8 cellular contexts compared by ENCODE assay signal in genomic region chr22:23216331-23217170, GRCh38. TPM values are rescaled to one million over a fixed set of nuclear protein-coding genes. Genes with fewer than 3 reads are reported as not detected.
DNase-seq lines count a peak whose midpoint lies in the region; ATAC-seq and TF ChIP-seq lines count a peak whose summit lies in the region.

No MANE protein-coding gene starts in this region.

- H3K27me3 ChIP-seq in gastroesophageal sphincter: no peaks in the 10 kb centered on the region

- TF ChIP-seq EP300 in gastroesophageal sphincter (IDR thresholded peaks at IDR 0.05): no peak

- peak; percentile 57 for ATAC-seq in activated CD8-positive, alpha-beta T cell treated with anti-CD3 and anti-CD28 coated beads for 36 hours
- ATAC-seq in gastroesophageal sphincter: no peak
- ATAC-seq in stimulated activated naive B cell treated with anti-CD40 and anti-IgM and Interleukin-4, amounts not matched to agents 10 μg/mL and 1 μg/mL and 100 μg/mL, for 72 hours (replicated peaks): no peak

- POLR2A ChIA-PET in activated CD8-positive, alpha-beta T cell treated with anti-CD3 and anti-CD28 coated beads for 36 hours (lab: Charles Lee): interaction anchor here (1.0 to 2.2 kb wide), 5 partner anchors 9 to 35 kb away, joined by 3 to 12 read pairs (median 5); no protein-coding TSS in a partner anchor
- POLR2A ChIA-PET in HEK293T (lab: Yijun Ruan, JAX): no interaction called here

- H3K4me1 Mint-ChIP-seq in activated CD8-positive, alpha-beta T cell treated with anti-CD3 and anti-CD28 coated beads for 36 hours (ENCODE audit: low read depth): peaks cover 78% of the 10 kb centered on the region
- H3K4me1 Mint-ChIP-seq in stimulated activated naive B cell treated with anti-CD40 and anti-IgM and Interleukin-4, amounts not matched to agents 10 μg/mL and 1 μg/mL and 100 μg/mL, for 72 hours: peaks cover 82 to 100% of the 10 kb centered on the region in 2 donors

- intact Hi-C loops in activated CD8-positive, alpha-beta T cell treated with anti-CD3 and anti-CD28 coated beads for 36 hours (cut with micrococcal nuclease): loop anchor here (2.0 kb wide), 1 partner anchor 34 kb away; no protein-coding TSS in a partner anchor

- peak overlapping the region; percentile 95 for H3K27ac Mint-ChIP-seq in activated CD8-positive, alpha-beta T cell treated with anti-CD3 and anti-CD28 coated beads for 36 hours
- peak overlapping the region; percentile 25 for H3K27ac Mint-ChIP-seq in stimulated activated naive B cell treated with anti-CD40 and anti-IgM and Interleukin-4, amounts not matched to agents 10 μg/mL and 1 μg/mL and 100 μg/mL, for 72 hours

- no peaks in the 10 kb centered on the region for H3K9me3 Mint-ChIP-seq in activated CD8-positive, alpha-beta T cell treated with anti-CD3 and anti-CD28 coated beads for 36 hours
- H3K9me3 Mint-ChIP-seq in stimulated activated naive B cell treated with anti-CD40 and anti-IgM and Interleukin-4, amounts not matched to agents 10 μg/mL and 1 μg/mL and 100 μg/mL, for 72 hours: no peaks in the 10 kb centered on the region

- no peak for TF ChIP-seq POLR2A in gastroesophageal sphincter (IDR thresholded peaks at IDR 0.05)

- CTCF ChIA-PET in activated CD8-positive, alpha-beta T cell treated with anti-CD3 and anti-CD28 coated beads for 36 hours (lab: Charles Lee): interaction anchor here (1.0 to 1.5 kb wide), 3 partner anchors 9 to 74 kb away, joined by 3 to 4 read pairs (median 4); no protein-coding TSS in a partner anchor
- CTCF ChIA-PET in HEK293T (lab: Yijun Ruan, JAX): no interaction called here

- H3K4me3 Mint-ChIP-seq in activated CD8-positive, alpha-beta T cell treated with anti-CD3 and anti-CD28 coated beads for 36 hours: peak overlapping the region; percentile 66
- H3K4me3 Mint-ChIP-seq in stimulated activated naive B cell treated with anti-CD40 and anti-IgM and Interleukin-4, amounts not matched to agents 10 μg/mL and 1 μg/mL and 100 μg/mL, for 72 hours: peak overlapping the region; percentile 28 to 32

- H3K4me1 ChIP-seq in gastroesophageal sphincter: peaks cover 0 to 99% (median 49%) of the 10 kb centered on the region in 3 donors

- 72 to 77% methylated on average over 8 to 9 of the region's 16 CpGs for WGBS in gastroesophageal sphincter (ENCODE audit: low coverage in 1 of 2), 2 donors

- DNase-seq in MV-4-11 (lab: John Stamatoyannopoulos, UW) (peak; percentile 87), GOT3 (lab: John Stamatoyannopoulos, UW) (no peak), cerebellum (ENCODE audit: low spot score) (no peak), SW480 (ENCODE audit: low spot score) (no peak), HEK293T (ENCODE audit: extremely low spot score) (no peak)
- DNase-seq in activated CD8-positive, alpha-beta T cell treated with anti-CD3 and anti-CD28 coated beads for 36 hours: peak; percentile 78
- DNase-seq in stimulated activated naive B cell treated with anti-CD40 and anti-IgM and Interleukin-4, amounts not matched to agents 10 μg/mL and 1 μg/mL and 100 μg/mL, for 72 hours: no peak

- H3K27ac ChIP-seq in gastroesophageal sphincter: peak overlapping the region in 3 of 4 donors; percentile 48 to 75 (median 60)

- no peak overlapping the region for H3K4me3 ChIP-seq in gastroesophageal sphincter

- H3K36me3 ChIP-seq in gastroesophageal sphincter: no peaks in the 10 kb centered on the region

- no peaks in the 10 kb centered on the region for H3K9me3 ChIP-seq in gastroesophageal sphincter

- peaks cover 2% of the 10 kb centered on the region for H3K36me3 Mint-ChIP-seq in activated CD8-positive, alpha-beta T cell treated with anti-CD3 and anti-CD28 coated beads for 36 hours (ENCODE audit: low read depth)
- peaks cover 6 to 12% of the 10 kb centered on the region in 2 donors for H3K36me3 Mint-ChIP-seq in stimulated activated naive B cell treated with anti-CD40 and anti-IgM and Interleukin-4, amounts not matched to agents 10 μg/mL and 1 μg/mL and 100 μg/mL, for 72 hours

- no peak for TF ChIP-seq CTCF in activated CD8-positive, alpha-beta T cell treated with anti-CD3 and anti-CD28 coated beads for 36 hours (IDR thresholded peaks at IDR 0.05)
- TF ChIP-seq CTCF in gastroesophageal sphincter (IDR thresholded peaks at IDR 0.05): no peak

- H3K27me3 Mint-ChIP-seq in activated CD8-positive, alpha-beta T cell treated with anti-CD3 and anti-CD28 coated beads for 36 hours: no peaks in the 10 kb centered on the region
- peaks cover 0 to 4% of the 10 kb centered on the region in 2 donors for H3K27me3 Mint-ChIP-seq in stimulated activated naive B cell treated with anti-CD40 and anti-IgM and Interleukin-4, amounts not matched to agents 10 μg/mL and 1 μg/mL and 100 μg/mL, for 72 hours

TF ChIP-seq in HEK293T, 16 proteins besides CTCF, POLR2A, EP300 and RAD21:
- TF ChIP-seq FOXM1 (IDR thresholded peaks at IDR 0.05; ENCODE audit: borderline replicate concordance): no peak
- TF ChIP-seq ZNF384 (IDR thresholded peaks at IDR 0.05): no peak
- no peak for TF ChIP-seq FOXA1 (IDR thresholded peaks at IDR 0.05)
- TF ChIP-seq ELF4 (IDR thresholded peaks at IDR 0.05): no peak
TF ChIP-seq in HEK293T: peak in this region for 0.

RNA-seq across cellular contexts. Expression of gene BCR, which starts 36.2 kb away (rescaled TPM):
- total RNA-seq in activated CD8-positive, alpha-beta T cell treated with anti-CD3 and anti-CD28 coated beads for 36 hours: 10 to 100 TPM; 30.4 to 32.0 TPM
- 10 to 100 TPM; 39.2 to 81.1 (median 46.2) TPM for total RNA-seq in gastroesophageal sphincter
- 57.5 TPM for total RNA-seq in cerebellum

Comparison
In these comparisons a context has a peak if more than half of its experiments do, and no peak if none do; other contexts are left out.
1. DNase-seq: peak in MV-4-11 (single experiment) and activated CD8-positive, alpha-beta T cell treated with anti-CD3 and anti-CD28 coated beads for 36 hours (single experiment); none in stimulated activated naive B cell treated with anti-CD40 and anti-IgM and Interleukin-4, amounts not matched to agents 10 μg/mL and 1 μg/mL and 100 μg/mL, for 72 hours (single experiment), GOT3 (single experiment), cerebellum (single experiment), SW480 (single experiment) and HEK293T (single experiment).